ENCODE assay signal across 1 cellular context in genomic region chr4:1639299-1639868, GRCh38.
TF ChIP-seq lines count a peak whose summit lies in the region.

No MANE protein-coding gene starts in this region.

TF ChIP-seq in HepG2, 621 proteins besides CTCF, POLR2A, EP300 and RAD21 (continued from another document):
- no peak for TF ChIP-seq HNF1B (CRISPR knock-in tag; IDR thresholded peaks at IDR 0.05)
